Comparison of ENCODE assay signal across 27 cellular contexts in the genomic region with DNA sequence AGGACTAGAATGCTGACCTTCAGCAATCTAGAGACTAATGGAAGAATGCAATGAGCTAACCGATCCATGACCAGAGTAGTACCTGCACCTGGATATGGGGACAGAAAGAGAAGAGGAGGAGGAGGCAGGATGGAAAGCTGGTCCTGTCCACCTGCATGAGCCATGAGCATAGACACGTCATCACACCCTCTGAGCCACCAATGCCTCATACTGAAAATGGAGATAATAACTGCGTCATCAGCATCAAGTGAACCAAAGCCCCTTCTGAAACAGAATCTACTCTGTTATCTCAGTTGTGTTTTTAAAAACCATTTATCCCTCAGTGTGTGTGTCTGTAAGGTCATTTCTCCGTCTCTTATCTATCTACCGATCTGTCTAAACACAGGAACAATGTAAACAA.
"Had no signal": no experiment of that assay in that cellular context is flagged by ENCODE, and none has a peak within 500 bp of the region (broad histone marks: within the 10 kb centered on the region; RNA-seq: fewer than 3 reads in every experiment).

No MANE protein-coding gene starts in this region.

- H3K4me3 Mint-ChIP-seq: activated B cell treated with CpG ODN at 0.5 μM for 24 hours; activated CD8-positive, alpha-beta T cell treated with anti-CD3 and anti-CD28 coated beads for 36 hours; activated naive CD4-positive, alpha-beta T cell treated with anti-CD3 and anti-CD28 coated beads, Interleukin-2, amount 10 ng/mL, durations not matched to agents 7 days and 5 days; activated naive CD8-positive, alpha-beta T cell treated with anti-CD3 and anti-CD28 coated beads, Interleukin-2, amount 10 ng/mL, durations not matched to agents 7 days and 5 days; brain; central memory CD8-positive, alpha-beta T cell; effector memory CD8-positive, alpha-beta T cell had no signal

- H3K27me3 Mint-ChIP-seq: activated B cell treated with CpG ODN at 0.5 μM for 24 hours; activated CD8-positive, alpha-beta T cell treated with anti-CD3 and anti-CD28 coated beads for 36 hours; central memory CD8-positive, alpha-beta T cell had no signal

- H3K4me1 ChIP-seq: breast epithelium had no signal

- H3K4me3 ChIP-seq: ascending aorta, breast epithelium, cardiac muscle cell had no signal

- H3K9me3 Mint-ChIP-seq: activated CD8-positive, alpha-beta T cell treated with anti-CD3 and anti-CD28 coated beads for 36 hours; activated naive CD4-positive, alpha-beta T cell treated with anti-CD3 and anti-CD28 coated beads, Interleukin-2, amount 10 ng/mL, durations not matched to agents 7 days and 5 days; activated naive CD8-positive, alpha-beta T cell treated with anti-CD3 and anti-CD28 coated beads, Interleukin-2, amount 10 ng/mL, durations not matched to agents 7 days and 5 days; central memory CD8-positive, alpha-beta T cell; effector memory CD8-positive, alpha-beta T cell had no signal

- H3K4me1 Mint-ChIP-seq: activated B cell treated with CpG ODN at 0.5 μM for 24 hours had no signal

- H3K27me3 ChIP-seq: ascending aorta, breast epithelium, cardiac muscle cell had no signal

- H3K9me3 ChIP-seq: ascending aorta, breast epithelium had no signal

- H3K36me3 ChIP-seq: ascending aorta, breast epithelium, cardiac muscle cell, WERI-Rb-1 had no signal

- H3K27ac ChIP-seq: ascending aorta, cardiac muscle cell, WERI-Rb-1 had no signal

- DNase-seq: activated B cell treated with CpG ODN at 0.5 μM for 24 hours; activated CD4-positive, alpha-beta T cell treated with anti-CD3 and anti-CD28 coated beads for 48 hours; activated CD4-positive, alpha-beta T cell treated with anti-CD3 and anti-CD28 coated beads, Interleukin-2, amount 50 U/mL, for 1 hour; activated CD4-positive, alpha-beta T cell treated with anti-CD3 and anti-CD28 coated beads, Interleukin-2, amount 50 U/mL, for 48 hours; activated CD8-positive, alpha-beta memory T cell treated with anti-CD3 and anti-CD28 coated beads for 24 hours; activated CD8-positive, alpha-beta T cell treated with anti-CD3 and anti-CD28 coated beads for 36 hours; activated gamma-delta T cell; activated naive CD4-positive, alpha-beta T cell; activated naive CD4-positive, alpha-beta T cell treated with anti-CD3 and anti-CD28 coated beads, Interleukin-2, amount 10 ng/mL, durations not matched to agents 7 days and 5 days; activated naive CD8-positive, alpha-beta T cell treated with anti-CD3 and anti-CD28 coated beads, Interleukin-2, amount 10 ng/mL, durations not matched to agents 7 days and 5 days; activated T-cell treated with anti-CD3 and anti-CD28 coated beads, Interleukin-2, amount 50 U/mL, for 48 hours; cortex of kidney; dermis blood vessel endothelial cell; effector CD4-positive, alpha-beta T cell; effector memory CD8-positive, alpha-beta T cell; foreskin fibroblast; head of caudate nucleus; T1000; WERI-Rb-1 had no signal

- H3K27ac Mint-ChIP-seq: activated B cell treated with CpG ODN at 0.5 μM for 24 hours; activated CD8-positive, alpha-beta T cell treated with anti-CD3 and anti-CD28 coated beads for 36 hours; activated naive CD4-positive, alpha-beta T cell treated with anti-CD3 and anti-CD28 coated beads, Interleukin-2, amount 10 ng/mL, durations not matched to agents 7 days and 5 days; activated naive CD4-positive, alpha-beta T cell treated with anti-CD3 and anti-CD28 coated beads, Interleukin-2, amount 50 U/mL, for 72 hours; activated naive CD8-positive, alpha-beta T cell treated with anti-CD3 and anti-CD28 coated beads, Interleukin-2, amount 10 ng/mL, durations not matched to agents 7 days and 5 days; effector memory CD8-positive, alpha-beta T cell had no signal

- ATAC-seq: activated CD4-positive, CD25-positive, alpha-beta regulatory T cell treated with anti-CD3 and anti-CD28 coated beads, Interleukin-2, amount 50 U/mL, for 24 hours; activated CD8-positive, alpha-beta T cell treated with anti-CD3 and anti-CD28 coated beads for 36 hours; effector memory CD8-positive, alpha-beta T cell; esophagus mucosa had no signal

- H3K36me3 Mint-ChIP-seq: activated naive CD4-positive, alpha-beta T cell treated with anti-CD3 and anti-CD28 coated beads, Interleukin-2, amount 10 ng/mL, durations not matched to agents 7 days and 5 days; activated naive CD8-positive, alpha-beta T cell treated with anti-CD3 and anti-CD28 coated beads, Interleukin-2, amount 10 ng/mL, durations not matched to agents 7 days and 5 days; brain had no signal
